In the genomic region with DNA sequence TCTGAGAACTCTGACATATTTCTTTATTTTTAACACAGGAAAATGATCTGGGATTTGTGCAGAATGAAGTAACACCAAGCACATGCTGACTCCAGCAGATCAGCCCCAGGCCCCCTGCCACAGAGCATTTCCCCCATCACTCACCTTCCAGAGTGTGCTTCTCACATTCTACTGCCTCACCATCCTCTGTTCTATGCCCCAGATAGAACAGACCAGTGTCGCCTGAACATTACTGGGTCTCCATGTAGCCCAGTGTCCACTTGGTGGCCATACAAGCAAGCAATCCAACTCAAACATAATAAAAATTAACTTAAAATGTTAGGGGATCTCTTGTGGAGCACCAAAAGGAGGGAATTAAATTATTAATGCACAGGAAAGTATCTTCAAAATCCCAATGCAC, we compare ENCODE assay signal across 1 cellular context.
TF ChIP-seq lines count a peak whose summit lies in the region.

No MANE protein-coding gene starts in this region.

TF ChIP-seq in WTC11, 78 proteins besides CTCF, POLR2A, EP300 and RAD21 (continued from another document):
- TF ChIP-seq, protein P1, sequence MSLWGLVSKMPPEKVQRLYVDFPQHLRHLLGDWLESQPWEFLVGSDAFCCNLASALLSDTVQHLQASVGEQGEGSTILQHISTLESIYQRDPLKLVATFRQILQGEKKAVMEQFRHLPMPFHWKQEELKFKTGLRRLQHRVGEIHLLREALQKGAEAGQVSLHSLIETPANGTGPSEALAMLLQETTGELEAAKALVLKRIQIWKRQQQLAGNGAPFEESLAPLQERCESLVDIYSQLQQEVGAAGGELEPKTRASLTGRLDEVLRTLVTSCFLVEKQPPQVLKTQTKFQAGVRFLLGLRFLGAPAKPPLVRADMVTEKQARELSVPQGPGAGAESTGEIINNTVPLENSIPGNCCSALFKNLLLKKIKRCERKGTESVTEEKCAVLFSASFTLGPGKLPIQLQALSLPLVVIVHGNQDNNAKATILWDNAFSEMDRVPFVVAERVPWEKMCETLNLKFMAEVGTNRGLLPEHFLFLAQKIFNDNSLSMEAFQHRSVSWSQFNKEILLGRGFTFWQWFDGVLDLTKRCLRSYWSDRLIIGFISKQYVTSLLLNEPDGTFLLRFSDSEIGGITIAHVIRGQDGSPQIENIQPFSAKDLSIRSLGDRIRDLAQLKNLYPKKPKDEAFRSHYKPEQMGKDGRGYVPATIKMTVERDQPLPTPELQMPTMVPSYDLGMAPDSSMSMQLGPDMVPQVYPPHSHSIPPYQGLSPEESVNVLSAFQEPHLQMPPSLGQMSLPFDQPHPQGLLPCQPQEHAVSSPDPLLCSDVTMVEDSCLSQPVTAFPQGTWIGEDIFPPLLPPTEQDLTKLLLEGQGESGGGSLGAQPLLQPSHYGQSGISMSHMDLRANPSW (CRISPR knock-in tag; conservative IDR thresholded peaks at IDR 0.05; ENCODE audit: low read depth), result no peak
- TF ChIP-seq, protein P2, sequence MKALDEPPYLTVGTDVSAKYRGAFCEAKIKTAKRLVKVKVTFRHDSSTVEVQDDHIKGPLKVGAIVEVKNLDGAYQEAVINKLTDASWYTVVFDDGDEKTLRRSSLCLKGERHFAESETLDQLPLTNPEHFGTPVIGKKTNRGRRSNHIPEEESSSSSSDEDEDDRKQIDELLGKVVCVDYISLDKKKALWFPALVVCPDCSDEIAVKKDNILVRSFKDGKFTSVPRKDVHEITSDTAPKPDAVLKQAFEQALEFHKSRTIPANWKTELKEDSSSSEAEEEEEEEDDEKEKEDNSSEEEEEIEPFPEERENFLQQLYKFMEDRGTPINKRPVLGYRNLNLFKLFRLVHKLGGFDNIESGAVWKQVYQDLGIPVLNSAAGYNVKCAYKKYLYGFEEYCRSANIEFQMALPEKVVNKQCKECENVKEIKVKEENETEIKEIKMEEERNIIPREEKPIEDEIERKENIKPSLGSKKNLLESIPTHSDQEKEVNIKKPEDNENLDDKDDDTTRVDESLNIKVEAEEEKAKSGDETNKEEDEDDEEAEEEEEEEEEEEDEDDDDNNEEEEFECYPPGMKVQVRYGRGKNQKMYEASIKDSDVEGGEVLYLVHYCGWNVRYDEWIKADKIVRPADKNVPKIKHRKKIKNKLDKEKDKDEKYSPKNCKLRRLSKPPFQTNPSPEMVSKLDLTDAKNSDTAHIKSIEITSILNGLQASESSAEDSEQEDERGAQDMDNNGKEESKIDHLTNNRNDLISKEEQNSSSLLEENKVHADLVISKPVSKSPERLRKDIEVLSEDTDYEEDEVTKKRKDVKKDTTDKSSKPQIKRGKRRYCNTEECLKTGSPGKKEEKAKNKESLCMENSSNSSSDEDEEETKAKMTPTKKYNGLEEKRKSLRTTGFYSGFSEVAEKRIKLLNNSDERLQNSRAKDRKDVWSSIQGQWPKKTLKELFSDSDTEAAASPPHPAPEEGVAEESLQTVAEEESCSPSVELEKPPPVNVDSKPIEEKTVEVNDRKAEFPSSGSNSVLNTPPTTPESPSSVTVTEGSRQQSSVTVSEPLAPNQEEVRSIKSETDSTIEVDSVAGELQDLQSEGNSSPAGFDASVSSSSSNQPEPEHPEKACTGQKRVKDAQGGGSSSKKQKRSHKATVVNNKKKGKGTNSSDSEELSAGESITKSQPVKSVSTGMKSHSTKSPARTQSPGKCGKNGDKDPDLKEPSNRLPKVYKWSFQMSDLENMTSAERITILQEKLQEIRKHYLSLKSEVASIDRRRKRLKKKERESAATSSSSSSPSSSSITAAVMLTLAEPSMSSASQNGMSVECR (CRISPR knock-in tag; IDR thresholded peaks at IDR 0.05; ENCODE audit: borderline replicate concordance), result no peak
- TF ChIP-seq PRRX2 (CRISPR knock-in tag; IDR thresholded peaks at IDR 0.05), result no peak
- TF ChIP-seq, protein P3, sequence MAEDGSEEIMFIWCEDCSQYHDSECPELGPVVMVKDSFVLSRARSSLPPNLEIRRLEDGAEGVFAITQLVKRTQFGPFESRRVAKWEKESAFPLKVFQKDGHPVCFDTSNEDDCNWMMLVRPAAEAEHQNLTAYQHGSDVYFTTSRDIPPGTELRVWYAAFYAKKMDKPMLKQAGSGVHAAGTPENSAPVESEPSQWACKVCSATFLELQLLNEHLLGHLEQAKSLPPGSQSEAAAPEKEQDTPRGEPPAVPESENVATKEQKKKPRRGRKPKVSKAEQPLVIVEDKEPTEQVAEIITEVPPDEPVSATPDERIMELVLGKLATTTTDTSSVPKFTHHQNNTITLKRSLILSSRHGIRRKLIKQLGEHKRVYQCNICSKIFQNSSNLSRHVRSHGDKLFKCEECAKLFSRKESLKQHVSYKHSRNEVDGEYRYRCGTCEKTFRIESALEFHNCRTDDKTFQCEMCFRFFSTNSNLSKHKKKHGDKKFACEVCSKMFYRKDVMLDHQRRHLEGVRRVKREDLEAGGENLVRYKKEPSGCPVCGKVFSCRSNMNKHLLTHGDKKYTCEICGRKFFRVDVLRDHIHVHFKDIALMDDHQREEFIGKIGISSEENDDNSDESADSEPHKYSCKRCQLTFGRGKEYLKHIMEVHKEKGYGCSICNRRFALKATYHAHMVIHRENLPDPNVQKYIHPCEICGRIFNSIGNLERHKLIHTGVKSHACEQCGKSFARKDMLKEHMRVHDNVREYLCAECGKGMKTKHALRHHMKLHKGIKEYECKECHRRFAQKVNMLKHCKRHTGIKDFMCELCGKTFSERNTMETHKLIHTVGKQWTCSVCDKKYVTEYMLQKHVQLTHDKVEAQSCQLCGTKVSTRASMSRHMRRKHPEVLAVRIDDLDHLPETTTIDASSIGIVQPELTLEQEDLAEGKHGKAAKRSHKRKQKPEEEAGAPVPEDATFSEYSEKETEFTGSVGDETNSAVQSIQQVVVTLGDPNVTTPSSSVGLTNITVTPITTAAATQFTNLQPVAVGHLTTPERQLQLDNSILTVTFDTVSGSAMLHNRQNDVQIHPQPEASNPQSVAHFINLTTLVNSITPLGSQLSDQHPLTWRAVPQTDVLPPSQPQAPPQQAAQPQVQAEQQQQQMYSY (CRISPR knock-in tag; IDR thresholded peaks at IDR 0.05), result no peak
- TF ChIP-seq OVOL2 (CRISPR knock-in tag; IDR thresholded peaks at IDR 0.05; ENCODE audit: borderline replicate concordance), result no peak
